Comparison of ENCODE assay signal across 8 cellular contexts in genomic region chr1:109490029-109490933, GRCh38. TPM values are rescaled to one million over a fixed set of nuclear protein-coding genes. Genes with fewer than 3 reads are reported as not detected.
DNase-seq lines count a peak whose midpoint lies in the region; ATAC-seq and TF ChIP-seq lines count a peak whose summit lies in the region.

No MANE protein-coding gene starts in this region.

- H3K4me1 ChIP-seq in DND-41 (ENCODE audit: insufficient read depth, low read length) (peaks cover 27% of the 10 kb centered on the region), RWPE2 (ENCODE audit: insufficient read depth, poor library complexity, severe bottlenecking) (peaks cover 3% of the 10 kb centered on the region), trophoblast cell (ENCODE audit: control insufficient read depth in 1 of 2, insufficient read depth in 2 of 2, low read length in 2 of 2) (peaks cover 0 to 3% of the 10 kb centered on the region in 2 experiments)

- H3K79me2 ChIP-seq in DND-41 (ENCODE audit: insufficient read depth, low read length) (peaks cover 14% of the 10 kb centered on the region), trophoblast cell (ENCODE audit: control insufficient read depth, insufficient read depth, low read length, poor library complexity) (peaks cover 4% of the 10 kb centered on the region)

- H3K27me3 ChIP-seq in DND-41 (ENCODE audit: insufficient read depth, low read length, poor library complexity) (no peaks in the 10 kb centered on the region), RWPE2 (ENCODE audit: insufficient read depth, poor library complexity, severe bottlenecking) (no peaks in the 10 kb centered on the region), trophoblast cell (ENCODE audit: insufficient read depth, low read length) (no peaks in the 10 kb centered on the region)

- H2AK5ac ChIP-seq in trophoblast cell (ENCODE audit: low read length): no peak overlapping the region

- no peak overlapping the region for H3K9ac ChIP-seq in DND-41 (ENCODE audit: low read depth, low read length)
- no peak overlapping the region for H3K9ac ChIP-seq in trophoblast cell (ENCODE audit: low read length)

- peak; percentile 40 for ATAC-seq in DND-41 (ENCODE audit: insufficient read depth, low read depth)
- ATAC-seq in RWPE2 (ENCODE audit: low read depth): peak; percentile 38; the same call in 1 of the 3 replicates
- no peak for ATAC-seq in GM19351 (IDR thresholded peaks at IDR 0.05; ENCODE audit: unreplicated experiment)
- ATAC-seq in HG02970 (IDR thresholded peaks at IDR 0.05; ENCODE audit: low FRiP score, unreplicated experiment): no peak

- H4K91ac ChIP-seq in trophoblast cell (ENCODE audit: low read depth, low read length): no peak overlapping the region

- H3K23ac ChIP-seq in trophoblast cell (ENCODE audit: low read length): no peak overlapping the region

- no peak overlapping the region for H2BK120ac ChIP-seq in trophoblast cell (ENCODE audit: insufficient read depth, low read length, poor library complexity)

- no peak overlapping the region for H3K27ac ChIP-seq in DND-41 (ENCODE audit: low read length)
- H3K27ac ChIP-seq in RWPE2 (ENCODE audit: poor library complexity, severe bottlenecking): no peak overlapping the region
- no peak overlapping the region for H3K27ac ChIP-seq in trophoblast cell (ENCODE audit: low read depth, low read length)

- H3K36me3 ChIP-seq in DND-41 (ENCODE audit: insufficient read depth, low read length) (peaks cover 45% of the 10 kb centered on the region), RWPE2 (ENCODE audit: low read depth) (peaks cover 4% of the 10 kb centered on the region; the same call in 1 of the 2 replicates), trophoblast cell (ENCODE audit: control insufficient read depth in 1 of 2, insufficient read depth in 2 of 2, low read length in 2 of 2) (peaks cover 16 to 20% of the 10 kb centered on the region in 2 experiments)

- H2BK5ac ChIP-seq in trophoblast cell (ENCODE audit: low read depth, low read length, poor library complexity): no peak overlapping the region

- no peak overlapping the region for H4K12ac ChIP-seq in trophoblast cell (ENCODE audit: low read depth, low read length)

- H3K9me3 ChIP-seq in DND-41 (ENCODE audit: insufficient read depth, low read length, severe bottlenecking) (no peaks in the 10 kb centered on the region), RWPE2 (ENCODE audit: severe bottlenecking) (no peaks in the 10 kb centered on the region), trophoblast cell (ENCODE audit: insufficient read depth, low read depth, low read length) (no peaks in the 10 kb centered on the region)

- no peak overlapping the region for H3K4me3 ChIP-seq in DND-41 (ENCODE audit: low read depth in 1 of 2, low read length in 2 of 2)
- no peak overlapping the region for H3K4me3 ChIP-seq in RWPE2 (ENCODE audit: severe bottlenecking)
- no peak overlapping the region for H3K4me3 ChIP-seq in trophoblast cell (ENCODE audit: low read depth, low read length)

- H4K8ac ChIP-seq in trophoblast cell (ENCODE audit: low read depth, low read length): no peak overlapping the region

- no CpG with 5 or more reads among the region's 11 CpGs for WGBS in trophoblast cell (ENCODE audit: extremely low coverage, insufficient coverage, insufficient read length)

- H3K4me2 ChIP-seq in DND-41 (ENCODE audit: insufficient read depth, low read length): no peak overlapping the region
- H3K4me2 ChIP-seq in trophoblast cell (ENCODE audit: low read length): no peak overlapping the region

- H4K20me1 ChIP-seq in DND-41 (ENCODE audit: insufficient read depth, low read length): peaks cover 4% of the 10 kb centered on the region; the same call in 1 of the 2 replicates

- H3K4ac ChIP-seq in trophoblast cell (ENCODE audit: low read depth, low read length): no peak overlapping the region

- H2BK12ac ChIP-seq in trophoblast cell (ENCODE audit: low read length): no peak overlapping the region

- DNase-seq in DND-41 (peak; percentile 79), HuH-7 (ENCODE audit: low spot score) (peak; percentile 81), RWPE2 (ENCODE audit: low spot score) (no peak), foreskin melanocyte (peak; percentile 53), trophoblast cell (peak; percentile 48 to 79)
- DNase-seq in activated effector memory CD4-positive, alpha-beta T cell treated with anti-CD3 and anti-CD28 coated beads, Interleukin-2, amount 50 U/mL, for 16 hours: peak; percentile 90

- H3K79me1 ChIP-seq in trophoblast cell (ENCODE audit: low read length): peaks cover 3% of the 10 kb centered on the region

- H2AFZ ChIP-seq in DND-41 (ENCODE audit: low read depth, low read length) (no peak overlapping the region), trophoblast cell (ENCODE audit: insufficient read depth, low read length, poor library complexity) (no peak overlapping the region)

- no peak overlapping the region for H3K18ac ChIP-seq in trophoblast cell (ENCODE audit: low read length)

- no peak overlapping the region for H3K14ac ChIP-seq in trophoblast cell (ENCODE audit: low read length)

- peak; percentile 83 for TF ChIP-seq CTCF in DND-41 (IDR thresholded peaks at IDR 0.05; ENCODE audit: borderline replicate concordance, extremely low read depth, low read length, poor library complexity, severe bottlenecking)
- TF ChIP-seq CTCF in RWPE2 (IDR thresholded peaks at IDR 0.05; ENCODE audit: poor library complexity, severe bottlenecking): peak; percentile 71

RNA-seq across cellular contexts. Expression of gene CYB561D1, which starts 3.6 kb away (rescaled TPM):
- polyA plus RNA-seq in trophoblast cell (2013): 3.0 and 3.3 TPM in 2 replicates

RNA-seq across cellular contexts. Expression of gene ATXN7L2, which starts 6.6 kb away (rescaled TPM):
- polyA plus RNA-seq in trophoblast cell (2013): 4.0 and 4.2 TPM in 2 replicates

RNA-seq across cellular contexts. Expression of gene AMIGO1, which starts 19.2 kb away (rescaled TPM):
- 0.08 and 0.12 TPM in 2 replicates for polyA plus RNA-seq in trophoblast cell (2013)

RNA-seq across cellular contexts. Expression of gene SYPL2, which starts 23.9 kb away (rescaled TPM):
- polyA plus RNA-seq in trophoblast cell (2013): 0.03 TPM in 2 replicates

RNA-seq across cellular contexts. Expression of gene GPR61, which starts 49.4 kb away (rescaled TPM):
- not detected in 2 replicates for polyA plus RNA-seq in trophoblast cell (2013)

Comparison
In these comparisons a context has a peak if more than half of its experiments do, and no peak if none do; other contexts are left out.
1. ATAC-seq: peak in DND-41 (single experiment) and RWPE2 (single experiment); none in GM19351 (single experiment) and HG02970 (single experiment).